In the genomic region with DNA sequence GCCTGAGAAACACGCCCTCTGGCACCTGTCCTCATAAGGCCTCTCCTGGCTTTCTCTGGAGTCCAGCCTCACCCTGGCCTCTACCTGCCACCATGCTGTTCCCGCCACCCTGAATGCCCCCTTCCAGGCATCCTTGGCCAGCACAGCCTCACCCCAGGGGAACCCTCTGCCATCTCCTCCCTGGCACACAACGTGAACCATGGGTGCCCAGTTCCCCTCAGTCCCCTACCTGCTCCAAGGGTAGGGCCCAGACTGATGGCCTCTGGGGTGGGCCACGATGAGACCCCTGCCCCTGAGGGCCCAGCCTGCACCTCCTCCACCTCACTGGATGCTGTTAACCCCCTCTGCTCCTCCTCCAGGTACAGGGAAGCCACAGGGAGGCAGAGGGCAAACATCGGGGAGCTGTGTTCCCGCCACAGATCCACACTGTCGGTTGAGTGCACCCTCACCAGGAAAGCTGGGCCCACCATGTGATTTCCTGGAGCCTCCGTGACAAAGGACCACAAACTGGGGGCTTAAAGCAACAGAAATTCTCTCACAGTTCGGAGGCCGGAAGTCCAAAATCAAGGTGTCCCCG, we compare ENCODE assay signal across 10 cellular contexts.
DNase-seq lines count a peak whose midpoint lies in the region; ATAC-seq and TF ChIP-seq lines count a peak whose summit lies in the region.
"Had no signal": no experiment of that assay in that cellular context is flagged by ENCODE, and none has a peak within 500 bp of the region (broad histone marks: within the 10 kb centered on the region; RNA-seq: fewer than 3 reads in every experiment).

No MANE protein-coding gene starts in this region.

- ATAC-seq in stimulated activated naive CD8-positive, alpha-beta T cell treated with anti-CD3 and anti-CD28 coated beads, Interleukin-15, Interleukin-2, amounts not matched to agents 100 U/mL and 50 U/mL, for 24 hours = no peak
- ATAC-seq in activated naive CD8-positive, alpha-beta T cell treated with anti-CD3 and anti-CD28 coated beads, Interleukin-2, amount 50 U/mL, for 24 hours = no peak
- ATAC-seq in naive B cell (ENCODE audit: low read depth in 2 of 2) (no peak), GM18858 (IDR thresholded peaks at IDR 0.05; ENCODE audit: unreplicated experiment) (no peak)

- no peaks in the 10 kb centered on the region for H3K4me1 ChIP-seq in vagina

- DNase-seq in stimulated activated naive CD8-positive, alpha-beta T cell treated with anti-CD3 and anti-CD28 coated beads, Interleukin-15, Interleukin-2, amounts not matched to agents 100 U/mL and 50 U/mL, for 24 hours = no peak
- DNase-seq in activated naive CD8-positive, alpha-beta T cell treated with anti-CD3 and anti-CD28 coated beads, Interleukin-2, amount 50 U/mL, for 24 hours = no peak
- DNase-seq in naive B cell = no peak
- no peak for DNase-seq in vagina (ENCODE audit: extremely low spot score in 2 of 2)
- DNase-seq in midbrain (lab: John Stamatoyannopoulos, UW) = no peak
- no peak for DNase-seq in NCI-H2029 (lab: John Stamatoyannopoulos, UW)
- DNase-seq: T1000 had no signal

- intact Hi-C loops in vagina (cut with DNase I) = no loop called here

- no peaks in the 10 kb centered on the region for H3K9me3 ChIP-seq in vagina

- no peaks in the 10 kb centered on the region for H3K9me3 Mint-ChIP-seq in stimulated activated naive CD8-positive, alpha-beta T cell treated with anti-CD3 and anti-CD28 coated beads, Interleukin-15, Interleukin-2, amounts not matched to agents 100 ng/mL and 50 ng/mL, for 24 hours
- no peaks in the 10 kb centered on the region for H3K9me3 Mint-ChIP-seq in activated naive CD8-positive, alpha-beta T cell treated with anti-CD3 and anti-CD28 coated beads, Interleukin-2, amount 50 U/mL, for 24 hours
- peaks cover 0 to 3% (median 0%) of the 10 kb centered on the region in 7 donors for H3K9me3 Mint-ChIP-seq in naive B cell
- H3K9me3 Mint-ChIP-seq: activated naive CD4-positive, alpha-beta T cell treated with anti-CD3 and anti-CD28 coated beads, Interleukin-2, amount 50 U/mL, for 72 hours had no signal

- peak overlapping the region; percentile 93 for H3K27ac Mint-ChIP-seq in stimulated activated naive CD8-positive, alpha-beta T cell treated with anti-CD3 and anti-CD28 coated beads, Interleukin-15, Interleukin-2, amounts not matched to agents 100 ng/mL and 50 ng/mL, for 24 hours
- peak overlapping the region; percentile 86 for H3K27ac Mint-ChIP-seq in activated naive CD8-positive, alpha-beta T cell treated with anti-CD3 and anti-CD28 coated beads, Interleukin-2, amount 50 U/mL, for 24 hours
- H3K27ac Mint-ChIP-seq in naive B cell = peak overlapping the region; percentile 75 to 98 (median 94)

- peaks cover 54% of the 10 kb centered on the region for H3K4me1 Mint-ChIP-seq in stimulated activated naive CD8-positive, alpha-beta T cell treated with anti-CD3 and anti-CD28 coated beads, Interleukin-15, Interleukin-2, amounts not matched to agents 100 ng/mL and 50 ng/mL, for 24 hours (ENCODE audit: low read depth)
- peaks cover 47% of the 10 kb centered on the region for H3K4me1 Mint-ChIP-seq in activated naive CD8-positive, alpha-beta T cell treated with anti-CD3 and anti-CD28 coated beads, Interleukin-2, amount 50 U/mL, for 24 hours
- peaks cover 27 to 32% (median 31%) of the 10 kb centered on the region in 3 donors for H3K4me1 Mint-ChIP-seq in naive B cell

- H3K36me3 ChIP-seq in vagina = no peaks in the 10 kb centered on the region

- H3K4me3 ChIP-seq in vagina = peak overlapping the region in 1 of 2 donors; percentile 46

- no peak for TF ChIP-seq POLR2A in vagina (IDR thresholded peaks at IDR 0.05)

- no peaks in the 10 kb centered on the region for H3K27me3 ChIP-seq in vagina

- no peak for TF ChIP-seq CTCF in vagina (IDR thresholded peaks at IDR 0.05)

- peak overlapping the region; percentile 99 for H3K4me3 Mint-ChIP-seq in stimulated activated naive CD8-positive, alpha-beta T cell treated with anti-CD3 and anti-CD28 coated beads, Interleukin-15, Interleukin-2, amounts not matched to agents 100 ng/mL and 50 ng/mL, for 24 hours
- peak overlapping the region; percentile 95 for H3K4me3 Mint-ChIP-seq in activated naive CD8-positive, alpha-beta T cell treated with anti-CD3 and anti-CD28 coated beads, Interleukin-2, amount 50 U/mL, for 24 hours
- H3K4me3 Mint-ChIP-seq in naive B cell = peak overlapping the region; percentile 92 to 100 (median 96)

- H3K27me3 Mint-ChIP-seq in stimulated activated naive CD8-positive, alpha-beta T cell treated with anti-CD3 and anti-CD28 coated beads, Interleukin-15, Interleukin-2, amounts not matched to agents 100 ng/mL and 50 ng/mL, for 24 hours = no peaks in the 10 kb centered on the region
- H3K27me3 Mint-ChIP-seq in activated naive CD8-positive, alpha-beta T cell treated with anti-CD3 and anti-CD28 coated beads, Interleukin-2, amount 50 U/mL, for 24 hours = no peaks in the 10 kb centered on the region
- H3K27me3 Mint-ChIP-seq in naive B cell = peaks cover 0 to 6% (median 0%) of the 10 kb centered on the region in 3 donors

- peak overlapping the region; percentile 46 for H3K27ac ChIP-seq in vagina

- peaks cover 23% of the 10 kb centered on the region for H3K36me3 Mint-ChIP-seq in stimulated activated naive CD8-positive, alpha-beta T cell treated with anti-CD3 and anti-CD28 coated beads, Interleukin-15, Interleukin-2, amounts not matched to agents 100 ng/mL and 50 ng/mL, for 24 hours (ENCODE audit: low read depth)
- peaks cover 18% of the 10 kb centered on the region for H3K36me3 Mint-ChIP-seq in activated naive CD8-positive, alpha-beta T cell treated with anti-CD3 and anti-CD28 coated beads, Interleukin-2, amount 50 U/mL, for 24 hours (ENCODE audit: low read depth)
- peaks cover 5 to 7% of the 10 kb centered on the region in 2 donors for H3K36me3 Mint-ChIP-seq in naive B cell
